Comparison of ENCODE assay signal across 8 cellular contexts in the genomic region with DNA sequence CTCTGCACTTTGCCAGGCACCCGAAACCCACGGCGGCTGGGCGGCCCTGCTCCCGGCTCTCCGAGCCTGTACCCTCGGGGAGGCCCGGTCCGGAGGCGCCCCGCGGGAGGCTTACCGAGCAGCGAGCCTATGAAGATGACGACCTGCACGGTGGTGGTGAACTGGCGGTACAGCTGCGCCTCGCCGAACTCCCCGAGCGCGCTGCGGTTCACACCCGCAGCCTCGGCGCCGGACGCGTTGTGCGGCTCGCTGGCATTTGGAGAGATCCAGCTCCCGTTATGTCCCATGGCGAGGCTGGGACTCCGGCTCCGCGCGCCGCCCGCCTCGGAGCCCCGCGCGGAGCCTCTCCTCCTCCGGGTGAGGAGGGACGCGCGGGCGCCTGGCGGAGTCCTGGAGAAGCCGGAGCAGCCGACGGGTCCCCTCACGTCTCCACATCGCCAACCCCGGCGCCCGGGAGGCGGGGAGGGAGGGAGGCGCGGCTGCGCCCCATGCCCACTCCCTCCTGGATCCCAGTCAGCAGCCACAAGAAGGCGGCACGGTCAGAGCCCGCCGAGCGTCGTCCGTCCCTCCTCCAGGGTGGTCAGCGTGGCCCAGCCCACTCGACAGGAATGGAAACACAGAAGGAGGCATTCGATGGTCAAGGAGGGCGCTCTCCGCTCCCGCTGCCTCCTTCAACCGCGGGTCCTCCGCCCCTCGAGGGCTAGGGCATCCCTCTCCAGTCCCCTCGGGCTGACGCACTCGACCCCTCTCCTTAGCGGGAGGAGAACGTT. TPM values are rescaled to one million over a fixed set of nuclear protein-coding genes. Genes with fewer than 3 reads are reported as not detected.
A peak's percentile ranks its signal among the peaks of the same experiment; 100 is the strongest.
DNase-seq lines count a peak whose midpoint lies in the region; ATAC-seq, FAIRE-seq and TF ChIP-seq lines count a peak whose summit lies in the region.

A gene with protein sequence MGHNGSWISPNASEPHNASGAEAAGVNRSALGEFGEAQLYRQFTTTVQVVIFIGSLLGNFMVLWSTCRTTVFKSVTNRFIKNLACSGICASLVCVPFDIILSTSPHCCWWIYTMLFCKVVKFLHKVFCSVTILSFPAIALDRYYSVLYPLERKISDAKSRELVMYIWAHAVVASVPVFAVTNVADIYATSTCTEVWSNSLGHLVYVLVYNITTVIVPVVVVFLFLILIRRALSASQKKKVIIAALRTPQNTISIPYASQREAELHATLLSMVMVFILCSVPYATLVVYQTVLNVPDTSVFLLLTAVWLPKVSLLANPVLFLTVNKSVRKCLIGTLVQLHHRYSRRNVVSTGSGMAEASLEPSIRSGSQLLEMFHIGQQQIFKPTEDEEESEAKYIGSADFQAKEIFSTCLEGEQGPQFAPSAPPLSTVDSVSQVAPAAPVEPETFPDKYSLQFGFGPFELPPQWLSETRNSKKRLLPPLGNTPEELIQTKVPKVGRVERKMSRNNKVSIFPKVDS (minus strand): TSS at position 527 of the 770 bp plus-strand sequence. CDS start 240 bp downstream, at position 287.

- peak within 1 kb of the TSS; percentile 53 for H3K27ac Mint-ChIP-seq in T-helper 1 cell treated with Interleukin-12 subunit alpha and Interleukin-12 subunit beta and Interleukin-4 antibody, amounts not matched to agents 30 μg/mL and 1 μg/mL, for 36 hours

- H3K4me1 ChIP-seq in rectal smooth muscle tissue (ENCODE audit: control insufficient read depth, insufficient read depth, low read length): no peaks in the 10 kb centered on the region

- peaks cover 5% of the 10 kb centered on the region for H3K36me3 Mint-ChIP-seq in T-helper 1 cell treated with Interleukin-12 subunit alpha and Interleukin-12 subunit beta and Interleukin-4 antibody, amounts not matched to agents 30 μg/mL and 1 μg/mL, for 36 hours (ENCODE audit: low read depth)

- H3K27ac ChIP-seq in brain microvascular endothelial cell (peak within 1 kb of the TSS; percentile 75), rectal smooth muscle tissue (ENCODE audit: low read depth, low read length) (peak within 1 kb of the TSS; percentile 75)

- H3K27me3 ChIP-seq in brain microvascular endothelial cell (replicated peaks): no peaks in the 10 kb centered on the region
- H3K27me3 ChIP-seq in rectal smooth muscle tissue (ENCODE audit: control insufficient read depth, insufficient read depth, low read length): peaks cover 5% of the 10 kb centered on the region

- peaks cover 7% of the 10 kb centered on the region for H3K9me3 Mint-ChIP-seq in T-helper 1 cell treated with Interleukin-12 subunit alpha and Interleukin-12 subunit beta and Interleukin-4 antibody, amounts not matched to agents 30 μg/mL and 1 μg/mL, for 36 hours

- no peak for FAIRE-seq in GM12891 (lab: Jason Lieb, UNC)

- in situ Hi-C loops in brain microvascular endothelial cell (cut with HindIII; ENCODE audit: low pct_ligation_motif_present, low sequenced_read_pairs): no loop called here

- peaks cover 21% of the 10 kb centered on the region for H3K4me1 Mint-ChIP-seq in T-helper 1 cell treated with Interleukin-12 subunit alpha and Interleukin-12 subunit beta and Interleukin-4 antibody, amounts not matched to agents 30 μg/mL and 1 μg/mL, for 36 hours (ENCODE audit: low read depth)

- ATAC-seq in HG03342 (IDR thresholded peaks at IDR 0.05; ENCODE audit: unreplicated experiment) (peak; percentile 14), GM18873 (IDR thresholded peaks at IDR 0.05; ENCODE audit: low FRiP score, unreplicated experiment) (no peak)

- peaks cover 43% of the 10 kb centered on the region for H3K27me3 Mint-ChIP-seq in T-helper 1 cell treated with Interleukin-12 subunit alpha and Interleukin-12 subunit beta and Interleukin-4 antibody, amounts not matched to agents 30 μg/mL and 1 μg/mL, for 36 hours (ENCODE audit: low read depth)

- peak within 1 kb of the TSS; percentile 86 for H3K4me3 ChIP-seq in brain microvascular endothelial cell (ENCODE audit: low read depth, low read length)
- peak within 1 kb of the TSS; percentile 81 for H3K4me3 ChIP-seq in rectal smooth muscle tissue (ENCODE audit: low read length)

- H3K9ac ChIP-seq in rectal smooth muscle tissue (ENCODE audit: low read length): peak within 1 kb of the TSS; percentile 51

- TF ChIP-seq POLR2A in GM12891 (IDR thresholded peaks at IDR 0.05; ENCODE audit: low read depth, low read length): no peak

- TF ChIP-seq CTCF in brain microvascular endothelial cell (IDR thresholded peaks at IDR 0.05; ENCODE audit: low read depth, low read length, missing control alignments): peak; percentile 26

- peak within 1 kb of the TSS; percentile 85 for H3K4me3 Mint-ChIP-seq in T-helper 1 cell treated with Interleukin-12 subunit alpha and Interleukin-12 subunit beta and Interleukin-4 antibody, amounts not matched to agents 30 μg/mL and 1 μg/mL, for 36 hours

- H3K36me3 ChIP-seq in brain microvascular endothelial cell (replicated peaks) (no peaks in the 10 kb centered on the region), rectal smooth muscle tissue (ENCODE audit: control insufficient read depth, insufficient read depth, low read length) (no peaks in the 10 kb centered on the region)

- DNase-seq in GM12891 (ENCODE audit: insufficient read length, low spot score): peak; percentile 30
- peak; percentile 43 for DNase-seq in brain microvascular endothelial cell
- DNase-seq in hypothalamus (lab: John Stamatoyannopoulos, UW): peak in 35 of 51 donors; percentile 6 to 57 (median 31)
- no peak for DNase-seq in mesenteric fat pad (ENCODE audit: low spot score)

TF ChIP-seq in GM12891, 5 proteins besides CTCF, POLR2A, EP300 and RAD21:
- TF ChIP-seq PAX5 (IDR thresholded peaks at IDR 0.05; ENCODE audit: insufficient read depth, low read length, severe bottlenecking): no peak
- TF ChIP-seq SPI1 (IDR thresholded peaks at IDR 0.05; ENCODE audit: low read depth, low read length): no peak
- TF ChIP-seq TAF1 (IDR thresholded peaks at IDR 0.05; ENCODE audit: low read depth, low read length): no peak
- TF ChIP-seq POU2F2 (IDR thresholded peaks at IDR 0.05; ENCODE audit: low read depth, low read length): no peak
- TF ChIP-seq POLR2AphosphoS5 (IDR thresholded peaks at IDR 0.05; ENCODE audit: low read depth, low read length): no peak

RNA-seq across cellular contexts. Expression of the gene that starts here (rescaled TPM):
- 0.19 TPM for polyA plus RNA-seq in GM12891 (2012; ENCODE audit: low read depth, missing spikeins)
- total RNA-seq in mesenteric fat pad: 8.2 TPM
